Comparison of ENCODE assay signal across 9 cellular contexts in the genomic region with DNA sequence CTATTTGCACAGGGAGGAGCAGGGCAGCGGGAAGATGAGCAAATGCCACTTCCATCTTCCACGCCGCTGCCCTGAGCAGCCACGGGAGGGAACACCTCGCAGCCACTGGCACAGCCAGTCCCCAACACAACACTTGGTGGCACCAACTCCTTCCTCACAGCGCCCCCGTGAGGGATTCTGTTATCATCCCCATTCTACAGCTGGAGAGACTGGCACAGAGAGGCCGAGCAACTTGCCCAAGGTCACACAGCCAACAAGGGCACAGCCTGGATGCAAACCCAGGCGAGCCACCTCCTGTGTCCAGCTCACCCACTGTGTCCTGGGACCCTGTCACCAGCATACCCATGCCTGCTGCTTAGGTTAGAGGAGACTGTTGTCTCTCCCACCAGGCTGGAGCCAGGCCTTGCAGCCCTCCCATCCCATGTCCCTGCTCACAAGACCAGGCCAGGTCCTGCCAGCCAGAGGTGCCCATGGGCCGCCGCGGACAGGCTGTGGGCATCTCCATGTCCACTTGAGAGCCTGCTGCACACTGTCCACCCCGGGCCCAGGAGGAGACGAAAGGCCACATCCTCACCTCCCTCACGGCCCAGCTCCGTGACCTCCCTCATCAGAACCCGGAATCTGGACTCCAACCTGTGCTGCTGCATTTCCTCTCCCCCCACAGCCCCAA. TPM values are rescaled to one million over a fixed set of nuclear protein-coding genes. Genes with fewer than 3 reads are reported as not detected.
A peak's percentile ranks its signal among the peaks of the same experiment; 100 is the strongest.
DNase-seq lines count a peak whose midpoint lies in the region; ATAC-seq lines count a peak whose summit lies in the region.
"Had no signal": no experiment of that assay in that cellular context is flagged by ENCODE, and none has a peak within 500 bp of the region (broad histone marks: within the 10 kb centered on the region; RNA-seq: fewer than 3 reads in every experiment).

No MANE protein-coding gene starts in this region.

- H3K27ac ChIP-seq in substantia nigra (ENCODE audit: low read depth, low read length, poor library complexity, severe bottlenecking): peak overlapping the region; percentile 85
- H3K27ac ChIP-seq: C4-2B had no signal

- peak; percentile 38 for DNase-seq in activated CD4-positive, alpha-beta T cell treated with anti-CD3 and anti-CD28 coated beads for 48 hours
- DNase-seq in activated CD4-positive, alpha-beta T cell treated with anti-CD3 and anti-CD28 coated beads, Interleukin-2, amount 50 U/mL, for 1 hour: no peak
- DNase-seq in SK-N-DZ (ENCODE audit: low spot score): peak; percentile 54
- DNase-seq in globus pallidus (ENCODE audit: low spot score): peak; percentile 75
- peak in 36 of 49 donors; percentile 18 to 78 (median 63) for DNase-seq in substantia nigra (lab: John Stamatoyannopoulos, UW)
- DNase-seq in mucosa of gallbladder (ENCODE audit: low spot score): no peak
- DNase-seq in stimulated activated CD4-positive, alpha-beta T cell treated with anti-CD3 and anti-CD28 coated beads, Interleukin-2, amount 100 ng/mL, for 48 hours: no peak

- ATAC-seq in HG02623 (IDR thresholded peaks at IDR 0.05; ENCODE audit: unreplicated experiment): no peak

RNA-seq across cellular contexts. Expression of a gene that starts 57.0 kb away (rescaled TPM):
- polyA plus RNA-seq in SK-N-DZ (2014; cell fraction: cytosol; rRNA removed): 11.5 and 13.0 TPM in 2 replicates
- 19.1 and 41.1 TPM in 2 replicates for polyA plus RNA-seq in SK-N-DZ (2014; cell fraction: nucleus; rRNA removed)
- 210 TPM for total RNA-seq in mucosa of gallbladder

Comparison
In these comparisons a context has a peak if more than half of its experiments do, and no peak if none do; other contexts are left out.
1. DNase-seq: peak in activated CD4-positive, alpha-beta T cell treated with anti-CD3 and anti-CD28 coated beads for 48 hours (single experiment), SK-N-DZ (single experiment), globus pallidus (single experiment) and substantia nigra (36 of 49); none in activated CD4-positive, alpha-beta T cell treated with anti-CD3 and anti-CD28 coated beads, Interleukin-2, amount 50 U/mL, for 1 hour (single experiment), mucosa of gallbladder (single experiment) and stimulated activated CD4-positive, alpha-beta T cell treated with anti-CD3 and anti-CD28 coated beads, Interleukin-2, amount 100 ng/mL, for 48 hours (0 of 2).